ENCODE assay signal across 28 cellular contexts in genomic region chr6:27414996-27415395, GRCh38. TPM values are rescaled to one million over a fixed set of nuclear protein-coding genes. Genes with fewer than 3 reads are reported as not detected.
DNase-seq lines count a peak whose midpoint lies in the region; ATAC-seq and TF ChIP-seq lines count a peak whose summit lies in the region.
"Had no signal": no experiment of that assay in that cellular context is flagged by ENCODE, and none has a peak within 500 bp of the region (broad histone marks: within the 10 kb centered on the region; RNA-seq: fewer than 3 reads in every experiment).

No MANE protein-coding gene starts in this region.

- no peak overlapping the region for H3K27ac Mint-ChIP-seq in activated T-cell treated with anti-CD3 and anti-CD28 coated beads, Interleukin-2, amount 50 U/mL, for 72 hours
- H3K27ac Mint-ChIP-seq in glutamatergic neuron (ENCODE audit: unreplicated experiment): no peak overlapping the region
- H3K27ac Mint-ChIP-seq: CD4-positive, alpha-beta memory T cell had no signal

- no peak for ATAC-seq in activated T-cell treated with anti-CD3 and anti-CD28 coated beads, Interleukin-2, amount 50 U/mL, for 72 hours (replicated peaks in 1 of 2)
- ATAC-seq: A549, K562 had no signal

- peak; percentile 22 for DNase-seq in HPDE6-E6E7 (ENCODE audit: extremely low spot score)
- DNase-seq in RKO (ENCODE audit: low spot score): peak; percentile 42
- peak; percentile 45 for DNase-seq in epithelial cell of esophagus (ENCODE audit: low read depth)
- DNase-seq in cerebellar cortex (ENCODE audit: low spot score): no peak
- no peak for DNase-seq in COR-L47 (lab: John Stamatoyannopoulos, UW)
- no peak for DNase-seq in activated T-cell treated with anti-CD3 and anti-CD28 coated beads, Interleukin-2, amount 50 U/mL, for 72 hours
- no peak for DNase-seq in glutamatergic neuron
- DNase-seq: AML-193; C1 segment of cervical spinal cord; CD4-positive, alpha-beta memory T cell; DMS 273 treated with DMSO at 0.1 percent for 48 hours; DMS79; EL; GF-D8; GM23248; H7; Kasumi-1; MV-4-11; NCI-H1105; NCI-H1436 treated with DMSO at 0.1 percent for 48 hours; NCI-H1930; NCI-H446; NCI-H524 treated with DMSO at 0.1 percent for 48 hours; NCI-H774; SIG-M5 had no signal

- peaks cover 2 to 3% of the 10 kb centered on the region in 2 donors for H3K9me3 Mint-ChIP-seq in activated T-cell treated with anti-CD3 and anti-CD28 coated beads, Interleukin-2, amount 50 U/mL, for 72 hours
- H3K9me3 Mint-ChIP-seq in glutamatergic neuron (ENCODE audit: unreplicated experiment): no peaks in the 10 kb centered on the region

- TF ChIP-seq CTCF in epithelial cell of esophagus (IDR thresholded peaks at IDR 0.05; ENCODE audit: insufficient read depth, low read depth, low read length, missing control alignments) (no peak), glutamatergic neuron (IDR thresholded peaks at IDR 0.05; ENCODE audit: partially characterized antibody, unreplicated experiment) (no peak)

- peaks cover 17% of the 10 kb centered on the region for H3K27me3 Mint-ChIP-seq in activated T-cell treated with anti-CD3 and anti-CD28 coated beads, Interleukin-2, amount 50 U/mL, for 72 hours (ENCODE audit: low read depth)
- no peaks in the 10 kb centered on the region for H3K27me3 Mint-ChIP-seq in glutamatergic neuron (ENCODE audit: unreplicated experiment)

- no peaks in the 10 kb centered on the region for H3K4me1 Mint-ChIP-seq in activated T-cell treated with anti-CD3 and anti-CD28 coated beads, Interleukin-2, amount 50 U/mL, for 72 hours (ENCODE audit: low read depth)
- H3K4me1 Mint-ChIP-seq in glutamatergic neuron (ENCODE audit: low read depth, unreplicated experiment): no peaks in the 10 kb centered on the region
- H3K4me1 Mint-ChIP-seq: CD4-positive, alpha-beta memory T cell had no signal

- no peaks in the 10 kb centered on the region for H3K36me3 Mint-ChIP-seq in activated T-cell treated with anti-CD3 and anti-CD28 coated beads, Interleukin-2, amount 50 U/mL, for 72 hours (ENCODE audit: insufficient read depth in 2 of 2)
- no peaks in the 10 kb centered on the region for H3K36me3 Mint-ChIP-seq in glutamatergic neuron (ENCODE audit: unreplicated experiment)
- H3K36me3 Mint-ChIP-seq: CD4-positive, alpha-beta memory T cell had no signal

- H3K4me3 Mint-ChIP-seq in activated T-cell treated with anti-CD3 and anti-CD28 coated beads, Interleukin-2, amount 50 U/mL, for 72 hours: no peak overlapping the region
- H3K4me3 Mint-ChIP-seq in glutamatergic neuron (ENCODE audit: unreplicated experiment): no peak overlapping the region
- H3K4me3 Mint-ChIP-seq: CD4-positive, alpha-beta memory T cell had no signal

- H3K4me3 ChIP-seq in epithelial cell of esophagus (ENCODE audit: low read length): no peak overlapping the region
- H3K4me3 ChIP-seq: A549, GM23248, K562, SK-N-MC had no signal

RNA-seq across cellular contexts. Expression of gene ZNF391, which starts 26.4 kb away (rescaled TPM):
- 10 to 100 TPM in 1 of 2 donors, 1 to 10 TPM in 1; 3.9 to 10.1 TPM for total RNA-seq in activated T-cell treated with anti-CD3 and anti-CD28 coated beads, Interleukin-2, amount 50 U/mL, for 72 hours
- total RNA-seq in glutamatergic neuron (ENCODE audit: unreplicated experiment): 8.3 TPM

RNA-seq across cellular contexts. Expression of gene ZNF184, which starts 57.9 kb away (rescaled TPM):
- total RNA-seq in activated T-cell treated with anti-CD3 and anti-CD28 coated beads, Interleukin-2, amount 50 U/mL, for 72 hours: 10 to 100 TPM; 12.3 to 13.1 TPM
- 10.8 TPM for total RNA-seq in glutamatergic neuron (ENCODE audit: unreplicated experiment)

Comparison
In these comparisons a context has a peak if more than half of its experiments do, and no peak if none do; other contexts are left out.
1. DNase-seq: peak in HPDE6-E6E7 (single experiment), RKO (single experiment) and epithelial cell of esophagus (single experiment); none in cerebellar cortex (single experiment), COR-L47 (single experiment), activated T-cell treated with anti-CD3 and anti-CD28 coated beads, Interleukin-2, amount 50 U/mL, for 72 hours (0 of 2) and glutamatergic neuron (single experiment).